18 cellular contexts compared by ENCODE assay signal in genomic region chr14:98819867-98820206, GRCh38.
"Had no signal": no experiment of that assay in that cellular context is flagged by ENCODE, and none has a peak within 500 bp of the region (broad histone marks: within the 10 kb centered on the region; RNA-seq: fewer than 3 reads in every experiment).

No MANE protein-coding gene starts in this region.

- H3K4me1 ChIP-seq: esophagus muscularis mucosa, prostate gland, right lobe of liver had no signal

- H3K4me3 ChIP-seq: dorsolateral prefrontal cortex, esophagus muscularis mucosa, lung, mucosa of descending colon, prostate gland, right lobe of liver, tibial artery had no signal

- H3K27me3 ChIP-seq: esophagus muscularis mucosa, right lobe of liver had no signal

- H3K27ac ChIP-seq: dorsolateral prefrontal cortex, esophagus muscularis mucosa, prostate gland, right lobe of liver, tibial artery, WERI-Rb-1 had no signal

- ATAC-seq: activated CD8-positive, alpha-beta T cell treated with anti-CD3 and anti-CD28 coated beads for 36 hours; activated T-cell treated with anti-CD3 and anti-CD28 coated beads, Interleukin-2, amount 50 U/mL, for 72 hours; mucosa of descending colon; natural killer cell; stimulated activated effector memory CD8-positive, alpha-beta T cell treated with anti-CD3 and anti-CD28 coated beads, Interleukin-12 subunit alpha, Interleukin-12 subunit beta, amount 100 ng/mL, for 72 hours had no signal

- DNase-seq: activated CD4-positive, alpha-beta T cell treated with anti-CD3 and anti-CD28 coated beads for 4 hours; activated CD8-positive, alpha-beta memory T cell treated with anti-CD3 and anti-CD28 coated beads, Interleukin-2, amount 50 U/mL, for 4 hours; activated CD8-positive, alpha-beta T cell treated with anti-CD3 and anti-CD28 coated beads for 36 hours; activated gamma-delta T cell treated with Interleukin-2 at 50 U/mL for 16 hours; activated naive CD8-positive, alpha-beta T cell treated with anti-CD3 and anti-CD28 coated beads for 36 hours; activated T-cell treated with anti-CD3 and anti-CD28 coated beads, Interleukin-2, amount 50 U/mL, for 72 hours; dorsolateral prefrontal cortex; mucosa of descending colon; natural killer cell; nucleus accumbens; right lobe of liver; T-helper 9 cell; tibial artery; WERI-Rb-1 had no signal

- H3K36me3 ChIP-seq: esophagus muscularis mucosa, prostate gland, right lobe of liver, tibial artery, WERI-Rb-1 had no signal

- H3K9me3 ChIP-seq: esophagus muscularis mucosa, mucosa of descending colon, prostate gland, right lobe of liver, tibial artery had no signal
